ENCODE assay signal across 1 cellular context in genomic region chr5:41112486-41113455, GRCh38.
TF ChIP-seq lines count a peak whose summit lies in the region.

No MANE protein-coding gene starts in this region.

TF ChIP-seq in GM23338, 12 proteins besides CTCF, POLR2A, EP300 and RAD21:
- no peak for TF ChIP-seq EZH2phosphoT487 (IDR thresholded peaks at IDR 0.05; ENCODE audit: unreplicated experiment)
- TF ChIP-seq ZNF114 (CRISPR knock-in tag; IDR thresholded peaks at IDR 0.05): no peak
- no peak for TF ChIP-seq REST (IDR thresholded peaks at IDR 0.05; ENCODE audit: unreplicated experiment)
- TF ChIP-seq ZNF331 (CRISPR knock-in tag; IDR thresholded peaks at IDR 0.05; ENCODE audit: low read depth): no peak
- no peak for TF ChIP-seq ZNF462 (CRISPR knock-in tag; IDR thresholded peaks at IDR 0.05)
- no peak for TF ChIP-seq POLR2AphosphoS5 (IDR thresholded peaks at IDR 0.05; ENCODE audit: low read depth)
- TF ChIP-seq JUNB (IDR thresholded peaks at IDR 0.05; ENCODE audit: unreplicated experiment): no peak
- TF ChIP-seq STAT1 (IDR thresholded peaks at IDR 0.05; ENCODE audit: unreplicated experiment): no peak
- TF ChIP-seq ETS1 (IDR thresholded peaks at IDR 0.05): no peak
- TF ChIP-seq EZH2 (IDR thresholded peaks at IDR 0.05; ENCODE audit: low read depth, unreplicated experiment): no peak
- no peak for TF ChIP-seq NANOG (IDR thresholded peaks at IDR 0.05; ENCODE audit: borderline replicate concordance)
- TF ChIP-seq CREB1 (CRISPR knock-in tag; IDR thresholded peaks at IDR 0.05; ENCODE audit: low read depth): no peak
TF ChIP-seq in GM23338: peak in this region for 0.
